ENCODE assay signal across 1 cellular context in the genomic region with DNA sequence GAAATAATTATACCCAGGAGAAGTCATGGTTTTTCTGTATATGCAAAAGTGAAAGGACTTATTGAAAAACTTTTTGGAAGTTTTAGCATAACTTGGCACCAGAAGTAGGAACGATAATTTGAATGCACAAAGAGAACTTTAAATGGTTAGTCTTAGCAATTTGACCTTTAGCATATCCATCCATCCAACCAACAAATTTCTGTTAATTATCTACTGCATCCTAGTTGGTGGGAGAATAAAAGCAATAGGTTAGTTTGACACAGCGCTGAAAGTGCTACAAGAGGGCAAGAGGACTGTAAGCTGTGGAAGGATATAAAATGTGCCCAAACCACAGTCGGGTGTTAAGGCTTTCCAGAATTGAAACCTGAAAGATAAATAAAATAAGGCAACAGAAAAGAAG.
TF ChIP-seq lines count a peak whose summit lies in the region.

No MANE protein-coding gene starts in this region.

TF ChIP-seq in IMR-90, 13 proteins besides CTCF, POLR2A, EP300 and RAD21:
- no peak for TF ChIP-seq NFE2L2 (IDR thresholded peaks at IDR 0.05; ENCODE audit: low read depth, low read length)
- TF ChIP-seq USF2 (IDR thresholded peaks at IDR 0.05; ENCODE audit: low read depth, low read length): no peak
- no peak for TF ChIP-seq MAFK (IDR thresholded peaks at IDR 0.05; ENCODE audit: low read depth, low read length)
- TF ChIP-seq MXI1 (IDR thresholded peaks at IDR 0.05; ENCODE audit: borderline replicate concordance, low read depth, low read length): no peak
- TF ChIP-seq BHLHE40 (IDR thresholded peaks at IDR 0.05; ENCODE audit: low read depth, low read length): no peak
- TF ChIP-seq CHD1 (IDR thresholded peaks at IDR 0.05; ENCODE audit: low read depth, low read length): no peak
- TF ChIP-seq FOS (IDR thresholded peaks at IDR 0.05; ENCODE audit: low read depth, low read length): no peak
- no peak for TF ChIP-seq RCOR1 (IDR thresholded peaks at IDR 0.05; ENCODE audit: insufficient replicate concordance, low read length)
- no peak for TF ChIP-seq SMC3 (IDR thresholded peaks at IDR 0.05; ENCODE audit: low read depth, low read length)
- TF ChIP-seq CEBPB (IDR thresholded peaks at IDR 0.05; ENCODE audit: low read depth, low read length): no peak
- TF ChIP-seq ELK1 (IDR thresholded peaks at IDR 0.05; ENCODE audit: borderline replicate concordance, low read depth, low read length): no peak
- TF ChIP-seq RFX5 (IDR thresholded peaks at IDR 0.05; ENCODE audit: low read depth, low read length): no peak
- TF ChIP-seq MAZ (IDR thresholded peaks at IDR 0.05; ENCODE audit: borderline replicate concordance, low read depth, low read length): no peak
TF ChIP-seq in IMR-90: peak in this region for 0.
